ENCODE assay signal across 15 cellular contexts in genomic region chr7:105723582-105723981, GRCh38.
DNase-seq lines count a peak whose midpoint lies in the region; ATAC-seq lines count a peak whose summit lies in the region.
"Had no signal": no experiment of that assay in that cellular context is flagged by ENCODE, and none has a peak within 500 bp of the region (broad histone marks: within the 10 kb centered on the region; RNA-seq: fewer than 3 reads in every experiment).

No MANE protein-coding gene starts in this region.

- peak overlapping the region; percentile 42 for H3K27ac ChIP-seq in substantia nigra (ENCODE audit: low read depth, low read length, poor library complexity, severe bottlenecking)
- H3K27ac ChIP-seq: 22Rv1, body of pancreas, neutrophil had no signal

- DNase-seq in DMS153 (lab: John Stamatoyannopoulos, UW) (peak; percentile 45), DMS153 treated with DMSO at 0.1 percent for 48 hours (lab: John Stamatoyannopoulos, UW; ENCODE audit: unreplicated experiment) (no peak), NCI-H524 treated with DMSO at 0.1 percent for 48 hours (lab: John Stamatoyannopoulos, UW) (peak; percentile 87), globus pallidus (ENCODE audit: low spot score) (peak; percentile 75), substantia nigra (lab: John Stamatoyannopoulos, UW) (peak in 38 of 49 donors; percentile 6 to 72 (median 32)), NCI-H345 (lab: John Stamatoyannopoulos, UW) (no peak), left lobe of liver (ENCODE audit: low spot score) (no peak)
- no peak for DNase-seq in effector CD4-positive, alpha-beta T cell
- DNase-seq: CD4-positive, alpha-beta memory T cell; NCI-H1048; T-helper 1 cell had no signal

- ATAC-seq in left lobe of liver = no peak
- ATAC-seq: body of pancreas, Panc1 had no signal

Comparison
In these comparisons a context has a peak if more than half of its experiments do, and no peak if none do; other contexts are left out.
1. DNase-seq: peak in DMS153 (single experiment), NCI-H524 treated with DMSO at 0.1 percent for 48 hours (single experiment), globus pallidus (single experiment) and substantia nigra (38 of 49); none in DMS153 treated with DMSO at 0.1 percent for 48 hours (single experiment), effector CD4-positive, alpha-beta T cell (single experiment), NCI-H345 (single experiment) and left lobe of liver (single experiment).